13 cellular contexts compared by ENCODE assay signal in the genomic region with DNA sequence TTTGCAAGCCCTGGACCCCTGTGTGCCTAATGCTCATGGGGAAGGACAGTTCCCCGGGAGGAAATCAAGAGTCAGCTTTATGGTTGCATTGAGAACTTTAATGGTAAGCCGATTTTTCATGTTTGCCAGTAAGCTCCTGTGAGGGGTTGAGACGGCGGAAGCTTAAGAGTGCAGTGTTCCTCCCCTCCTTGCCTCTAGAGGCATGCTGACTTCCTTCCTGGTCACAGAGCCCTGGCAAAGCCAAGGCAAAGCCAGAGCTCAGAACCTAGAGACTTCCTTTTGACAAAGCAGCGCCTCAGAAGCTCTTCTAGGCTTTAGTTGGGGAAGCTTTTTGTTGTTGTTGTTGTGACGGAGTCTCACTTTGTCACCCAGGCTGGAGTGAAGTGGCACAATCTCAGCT. TPM values are rescaled to one million over a fixed set of nuclear protein-coding genes. Genes with fewer than 3 reads are reported as not detected.
DNase-seq lines count a peak whose midpoint lies in the region; ATAC-seq and TF ChIP-seq lines count a peak whose summit lies in the region.
"Had no signal": no experiment of that assay in that cellular context is flagged by ENCODE, and none has a peak within 500 bp of the region (broad histone marks: within the 10 kb centered on the region; RNA-seq: fewer than 3 reads in every experiment).

No MANE protein-coding gene starts in this region.

- peaks cover 4% of the 10 kb centered on the region for H3K4me1 Mint-ChIP-seq in endodermal cell

- H3K4me3 ChIP-seq in OCI-LY1 (ENCODE audit: low read depth, low read length, poor library complexity, severe bottlenecking) (no peak overlapping the region), endodermal cell (ENCODE audit: low read length) (no peak overlapping the region)
- H3K4me3 ChIP-seq: GM12878 had no signal

- H3K27me3 Mint-ChIP-seq in endodermal cell (ENCODE audit: insufficient read depth) = no peaks in the 10 kb centered on the region

- no peak overlapping the region for H3K27ac Mint-ChIP-seq in endodermal cell

- H3K9me3 ChIP-seq in OCI-LY1 (ENCODE audit: low read length) = no peaks in the 10 kb centered on the region
- H3K9me3 ChIP-seq in endodermal cell (ENCODE audit: control insufficient read depth, low read length) = no peaks in the 10 kb centered on the region

- H3K27ac ChIP-seq in OCI-LY1 (ENCODE audit: low read depth, low read length, poor library complexity, severe bottlenecking) (no peak overlapping the region), endodermal cell (ENCODE audit: low read depth, low read length) (no peak overlapping the region)
- H3K27ac ChIP-seq: VCaP had no signal

- H4K20me1 ChIP-seq in OCI-LY1 (ENCODE audit: insufficient read depth, low read length) = no peaks in the 10 kb centered on the region

- H3K36me3 ChIP-seq in OCI-LY1 (ENCODE audit: insufficient read depth, low read length) (no peaks in the 10 kb centered on the region; the same call in 1 of the 2 replicates), endodermal cell (ENCODE audit: control insufficient read depth, insufficient read depth, low read length) (no peaks in the 10 kb centered on the region)

- 80 to 94% methylated on average over 4 to 6 of the region's 6 CpGs for WGBS in endodermal cell (ENCODE audit: insufficient coverage in 1 of 2, insufficient read length in 1 of 2), 2 experiments

- no peaks in the 10 kb centered on the region for H3K79me2 ChIP-seq in OCI-LY1 (ENCODE audit: insufficient read depth, low read length)

- H3K9me3 Mint-ChIP-seq in endodermal cell = no peaks in the 10 kb centered on the region
- H3K9me3 Mint-ChIP-seq: neural crest cell had no signal

- no peaks in the 10 kb centered on the region for H3K36me3 Mint-ChIP-seq in endodermal cell (ENCODE audit: low read depth)

- TF ChIP-seq CTCF in OCI-LY1 (IDR thresholded peaks at IDR 0.05; ENCODE audit: low read length) (peak; percentile 8; the same call in 1 of the 2 replicates), endodermal cell (conservative IDR thresholded peaks at IDR 0.05) (peak; percentile 44)

- H3K9ac ChIP-seq in OCI-LY1 (ENCODE audit: low read length) (no peak overlapping the region), endodermal cell (ENCODE audit: extremely low read depth, low read length, poor library complexity, severe bottlenecking) (no peak overlapping the region)

- H3K4me1 ChIP-seq in OCI-LY1 (ENCODE audit: insufficient read depth, low read length, severe bottlenecking) (peaks cover 16% of the 10 kb centered on the region), endodermal cell (ENCODE audit: control insufficient read depth, insufficient read depth, low read length) (no peaks in the 10 kb centered on the region)

- H3F3A ChIP-seq in OCI-LY1 (ENCODE audit: insufficient read depth, low read length) = no peaks in the 10 kb centered on the region

- ATAC-seq in GM19397 (IDR thresholded peaks at IDR 0.05; ENCODE audit: unreplicated experiment) (no peak), GM21447 (IDR thresholded peaks at IDR 0.05; ENCODE audit: unreplicated experiment) (no peak)
- ATAC-seq: GM12878 had no signal

- no peak overlapping the region for H2AFZ ChIP-seq in OCI-LY1 (ENCODE audit: low read length)

- H3K27me3 ChIP-seq in OCI-LY1 (ENCODE audit: insufficient read depth, low read length) = no peaks in the 10 kb centered on the region
- H3K27me3 ChIP-seq in endodermal cell (ENCODE audit: control insufficient read depth, insufficient read depth, low read length, poor library complexity, severe bottlenecking) = no peaks in the 10 kb centered on the region

- peak; percentile 11 for DNase-seq in stimulated activated CD4-positive, alpha-beta T cell treated with anti-CD3 and anti-CD28 coated beads, Interleukin-4, amount 100 ng/mL, for 24 hours
- DNase-seq in stimulated activated CD4-positive, alpha-beta T cell treated with anti-CD3 and anti-CD28 coated beads, Interleukin-12 subunit alpha, Interleukin-12 subunit beta, amount 100 ng/mL, for 4 hours = no peak
- DNase-seq in endodermal cell (peak; percentile 79), NK-92 (lab: John Stamatoyannopoulos, UW; ENCODE audit: unreplicated experiment) (no peak), NCI-H2081 treated with DMSO at 0.1 percent for 48 hours (lab: John Stamatoyannopoulos, UW) (no peak)
- DNase-seq: NCI-H146 had no signal

- peak overlapping the region; percentile 14; the same call in 1 of the 2 replicates for H3K4me2 ChIP-seq in OCI-LY1 (ENCODE audit: low read length)

- H3K4me3 Mint-ChIP-seq in endodermal cell = no peak overlapping the region
- H3K4me3 Mint-ChIP-seq: neural crest cell had no signal

- H3K9me2 ChIP-seq in OCI-LY1 (ENCODE audit: low read depth, low read length) = no peaks in the 10 kb centered on the region

RNA-seq across cellular contexts. Expression of gene HEATR9, which starts 2.7 kb away (rescaled TPM):
- not detected for total RNA-seq in endodermal cell
- not detected for polyA plus RNA-seq in endodermal cell (2013, experiment 1 of 2)
- polyA plus RNA-seq in endodermal cell (2013, experiment 2 of 2) = not detected
- total RNA-seq: astrocyte, neural crest cell had no signal

RNA-seq across cellular contexts. Expression of gene CCL5, which starts 8.7 kb away (rescaled TPM):
- total RNA-seq in endodermal cell = not detected
- polyA plus RNA-seq in endodermal cell (2013, experiment 1 of 2) = not detected
- polyA plus RNA-seq in endodermal cell (2013, experiment 2 of 2) = not detected
- total RNA-seq: neural crest cell had no signal

RNA-seq across cellular contexts. Expression of gene RDM1, which starts 59.2 kb away (rescaled TPM):
- 10 to 100 TPM in 1 of 2 donors, 1 to 10 TPM in 1; 5.3 to 14.2 TPM for total RNA-seq in endodermal cell
- 20.2 TPM for polyA plus RNA-seq in endodermal cell (2013, experiment 1 of 2)
- 16.8 TPM for polyA plus RNA-seq in endodermal cell (2013, experiment 2 of 2)
- total RNA-seq: astrocyte had no signal

Comparison
In these comparisons a context has a peak if more than half of its experiments do, and no peak if none do; other contexts are left out.
1. DNase-seq: peak in stimulated activated CD4-positive, alpha-beta T cell treated with anti-CD3 and anti-CD28 coated beads, Interleukin-4, amount 100 ng/mL, for 24 hours (single experiment) and endodermal cell (single experiment); none in stimulated activated CD4-positive, alpha-beta T cell treated with anti-CD3 and anti-CD28 coated beads, Interleukin-12 subunit alpha, Interleukin-12 subunit beta, amount 100 ng/mL, for 4 hours (single experiment), NK-92 (single experiment) and NCI-H2081 treated with DMSO at 0.1 percent for 48 hours (single experiment).